ENCODE assay signal across 10 cellular contexts in genomic region chr14:95482967-95483842, GRCh38. TPM values are rescaled to one million over a fixed set of nuclear protein-coding genes. Genes with fewer than 3 reads are reported as not detected.
DNase-seq lines count a peak whose midpoint lies in the region; ATAC-seq and TF ChIP-seq lines count a peak whose summit lies in the region.
"Had no signal": no experiment of that assay in that cellular context is flagged by ENCODE, and none has a peak within 500 bp of the region (broad histone marks: within the 10 kb centered on the region; RNA-seq: fewer than 3 reads in every experiment).

No MANE protein-coding gene starts in this region.

- H3K9me3 ChIP-seq in heart left ventricle (no peaks in the 10 kb centered on the region), gastrocnemius medialis (no peaks in the 10 kb centered on the region)
- H3K9me3 ChIP-seq: HAP-1 had no signal

- CTCF ChIA-PET in activated B cell treated with CpG ODN at 0.5 μM for 24 hours (lab: Charles Lee), result interaction anchor here (1.8 to 2.0 kb wide), 2 partner anchors 41 to 44 kb away, joined by 6 to 7 read pairs; no protein-coding TSS in a partner anchor

- H3K27me3 Mint-ChIP-seq in activated B cell treated with CpG ODN at 0.5 μM for 24 hours, result no peaks in the 10 kb centered on the region
- H3K27me3 Mint-ChIP-seq: activated naive CD4-positive, alpha-beta T cell treated with anti-CD3 and anti-CD28 coated beads, Interleukin-2, amount 10 ng/mL, durations not matched to agents 7 days and 5 days had no signal

- ATAC-seq in activated B cell treated with CpG ODN at 0.5 μM for 24 hours (ENCODE audit: low read depth), result no peak
- ATAC-seq in heart left ventricle, result peak; percentile 74 to 95 (median 93)
- ATAC-seq in gastrocnemius medialis, result peak; percentile 84 to 89
- ATAC-seq in HG03039 (IDR thresholded peaks at IDR 0.05; ENCODE audit: unreplicated experiment), result no peak
- no peak for ATAC-seq in HG03135 (IDR thresholded peaks at IDR 0.05; ENCODE audit: unreplicated experiment)

- no peaks in the 10 kb centered on the region for H3K9me3 Mint-ChIP-seq in activated B cell treated with CpG ODN at 0.5 μM for 24 hours
- H3K9me3 Mint-ChIP-seq: activated naive CD4-positive, alpha-beta T cell treated with anti-CD3 and anti-CD28 coated beads, Interleukin-2, amount 10 ng/mL, durations not matched to agents 7 days and 5 days had no signal

- H3K4me3 Mint-ChIP-seq in activated B cell treated with CpG ODN at 0.5 μM for 24 hours, result no peak overlapping the region
- H3K4me3 Mint-ChIP-seq: activated naive CD4-positive, alpha-beta T cell treated with anti-CD3 and anti-CD28 coated beads, Interleukin-2, amount 10 ng/mL, durations not matched to agents 7 days and 5 days had no signal

- WGBS in heart left ventricle, 4 donors, result 53 to 69% (median 57%) methylated on average over 17 of the region's 17 CpGs

- no peak for TF ChIP-seq CTCF in activated B cell treated with CpG ODN at 0.5 μM for 24 hours (IDR thresholded peaks at IDR 0.05)
- no peak for TF ChIP-seq CTCF in heart left ventricle (IDR thresholded peaks at IDR 0.05)
- no peak for TF ChIP-seq CTCF in gastrocnemius medialis (IDR thresholded peaks at IDR 0.05 in 4 of 5, conservative IDR thresholded peaks at IDR 0.05 in 1 of 5)

- H3K27me3 ChIP-seq in heart left ventricle, result no peaks in the 10 kb centered on the region
- H3K27me3 ChIP-seq in gastrocnemius medialis, result no peaks in the 10 kb centered on the region

- H3K27ac ChIP-seq in heart left ventricle (peak overlapping the region; percentile 51 to 87 (median 74)), gastrocnemius medialis (peak overlapping the region; percentile 59 to 73 (median 68))

- H3K36me3 ChIP-seq in heart left ventricle (peaks cover 0 to 7% (median 0%) of the 10 kb centered on the region in 9 donors), gastrocnemius medialis (no peaks in the 10 kb centered on the region)
- H3K36me3 ChIP-seq: HAP-1 had no signal

- peak; percentile 98 for DNase-seq in Daoy (ENCODE audit: low read depth)
- no peak for DNase-seq in activated B cell treated with CpG ODN at 0.5 μM for 24 hours
- DNase-seq in heart left ventricle, result peak; percentile 63 to 90 (median 79)
- peak; percentile 63 to 80 for DNase-seq in gastrocnemius medialis
- DNase-seq in HuH-7.5 (ENCODE audit: low spot score), result no peak
- DNase-seq in central memory CD4-positive, alpha-beta T cell, result no peak
- DNase-seq: activated naive CD4-positive, alpha-beta T cell treated with anti-CD3 and anti-CD28 coated beads, Interleukin-2, amount 10 ng/mL, durations not matched to agents 7 days and 5 days had no signal

- peaks cover 9 to 74% (median 35%) of the 10 kb centered on the region in 12 donors for H3K4me1 ChIP-seq in heart left ventricle
- peaks cover 19 to 20% of the 10 kb centered on the region in 2 donors for H3K4me1 ChIP-seq in gastrocnemius medialis
- H3K4me1 ChIP-seq: HAP-1 had no signal

- POLR2A ChIA-PET in activated B cell treated with CpG ODN at 0.5 μM for 24 hours (lab: Charles Lee), result interaction anchor here (1.0 kb wide), 1 partner anchor 16 kb away, joined by 3 read pairs; no protein-coding TSS in a partner anchor

- H3K27ac Mint-ChIP-seq in activated B cell treated with CpG ODN at 0.5 μM for 24 hours, result peak overlapping the region; percentile 35

- in situ Hi-C loops in gastrocnemius medialis (cut with MboI; ENCODE audit: low sequenced_read_pairs in 4 of 4), result no loop called here

- H3K36me3 Mint-ChIP-seq in activated B cell treated with CpG ODN at 0.5 μM for 24 hours (ENCODE audit: low read depth), result peaks cover 28% of the 10 kb centered on the region

- no peak overlapping the region for H3K4me3 ChIP-seq in heart left ventricle
- H3K4me3 ChIP-seq in gastrocnemius medialis, result no peak overlapping the region
- H3K4me3 ChIP-seq: HAP-1 had no signal

- H3K4me1 Mint-ChIP-seq in activated B cell treated with CpG ODN at 0.5 μM for 24 hours, result peaks cover 79% of the 10 kb centered on the region

- intact Hi-C loops in activated B cell treated with CpG ODN at 0.5 μM for 24 hours (cut with micrococcal nuclease), result no loop called here
- intact Hi-C loops in heart left ventricle (cut with DNase I), result loop anchor here in 2 of 10 donors (5.0 kb wide), 1 partner anchor 34 kb away; the partner anchor contains the start of gene SYNE3 (in 2 of the 2)
- intact Hi-C loops in gastrocnemius medialis (cut with DNase I; ENCODE audit: low total_unique reads), result loop anchor here (5.0 kb wide), 1 partner anchor 34 kb away; the partner anchor contains the start of gene SYNE3

- TF ChIP-seq POLR2A in heart left ventricle (IDR thresholded peaks at IDR 0.05) (no peak), gastrocnemius medialis (IDR thresholded peaks at IDR 0.05) (no peak)

RNA-seq across cellular contexts. Expression of gene SYNE3, which starts 33.2 kb away (rescaled TPM):
- total RNA-seq in Daoy (2014; rRNA removed; shearing (Covaris generic)), result 0.54 and 1.5 TPM in 2 replicates
- total RNA-seq in activated B cell treated with CpG ODN at 0.5 μM for 24 hours, result 95.6 and 104 TPM in 2 replicates
- 10 to 100 TPM in 5 of 9 donors, 1 to 10 TPM in 4; 6.2 to 16.9 (median 10.3) TPM for total RNA-seq in heart left ventricle
- polyA plus RNA-seq in heart left ventricle, result 1 to 10 TPM; 3.1 to 3.9 TPM
- total RNA-seq in gastrocnemius medialis, result 1 to 10 TPM; 4.7 to 7.1 (median 5.1) TPM

RNA-seq across cellular contexts. Expression of gene GLRX5, which starts 51.6 kb away (rescaled TPM):
- total RNA-seq in Daoy (2014; rRNA removed; shearing (Covaris generic)), result 90.1 and 93.3 TPM in 2 replicates
- total RNA-seq in activated B cell treated with CpG ODN at 0.5 μM for 24 hours (20.5 and 22.4 TPM in 2 replicates), heart left ventricle (100 to 1,000 TPM in 1 of 9 donors, 10 to 100 TPM in 8; 60.8 to 113 (median 78.5) TPM), gastrocnemius medialis (10 to 100 TPM; 28.0 to 83.2 (median 74.0) TPM)
- polyA plus RNA-seq in heart left ventricle, result 10 to 100 TPM; 64.4 to 98.3 TPM

Comparison
In these comparisons a context has a peak if more than half of its experiments do, and no peak if none do; other contexts are left out.
1. DNase-seq: peak in Daoy (single experiment), heart left ventricle (5 of 5) and gastrocnemius medialis (2 of 2); none in activated B cell treated with CpG ODN at 0.5 μM for 24 hours (single experiment), HuH-7.5 (single experiment) and central memory CD4-positive, alpha-beta T cell (single experiment).
2. ATAC-seq: peak in heart left ventricle (4 of 4) and gastrocnemius medialis (2 of 2); none in activated B cell treated with CpG ODN at 0.5 μM for 24 hours (single experiment), HG03039 (single experiment) and HG03135 (single experiment).